1 cellular context compared by ENCODE assay signal in the genomic region with DNA sequence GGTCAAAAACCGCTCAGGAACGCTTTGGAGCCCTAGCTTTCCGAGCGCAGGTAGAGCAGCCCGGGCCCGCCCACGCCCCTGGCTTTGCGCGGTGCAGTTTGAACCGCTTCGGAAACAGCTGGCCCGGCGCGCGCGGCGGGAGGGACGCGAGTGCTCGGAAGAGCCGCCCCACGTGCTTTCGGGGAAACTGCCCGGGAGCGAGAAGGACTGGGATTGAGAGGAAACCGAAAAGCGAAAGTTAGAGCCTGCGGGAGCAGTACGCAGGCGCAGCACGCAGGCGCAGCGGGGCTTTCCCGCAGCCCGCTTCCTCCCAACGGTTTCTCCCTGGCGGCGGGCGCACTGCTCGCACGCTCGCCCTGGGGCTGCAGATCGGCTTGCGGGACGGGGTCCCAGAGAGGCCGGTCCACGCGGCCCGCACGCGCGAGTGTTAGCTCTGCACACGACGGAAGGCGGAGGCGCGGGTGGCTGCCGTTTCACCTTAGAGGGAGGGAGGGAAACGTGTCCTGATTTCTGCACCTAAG.
A peak's percentile ranks its signal among the peaks of the same experiment; 100 is the strongest.
TF ChIP-seq lines count a peak whose summit lies in the region.

No MANE protein-coding gene starts in this region.

TF ChIP-seq in HepG2, 621 proteins besides CTCF, POLR2A, EP300 and RAD21 (continued from another document and continues in another):
- TF ChIP-seq, protein P1, sequence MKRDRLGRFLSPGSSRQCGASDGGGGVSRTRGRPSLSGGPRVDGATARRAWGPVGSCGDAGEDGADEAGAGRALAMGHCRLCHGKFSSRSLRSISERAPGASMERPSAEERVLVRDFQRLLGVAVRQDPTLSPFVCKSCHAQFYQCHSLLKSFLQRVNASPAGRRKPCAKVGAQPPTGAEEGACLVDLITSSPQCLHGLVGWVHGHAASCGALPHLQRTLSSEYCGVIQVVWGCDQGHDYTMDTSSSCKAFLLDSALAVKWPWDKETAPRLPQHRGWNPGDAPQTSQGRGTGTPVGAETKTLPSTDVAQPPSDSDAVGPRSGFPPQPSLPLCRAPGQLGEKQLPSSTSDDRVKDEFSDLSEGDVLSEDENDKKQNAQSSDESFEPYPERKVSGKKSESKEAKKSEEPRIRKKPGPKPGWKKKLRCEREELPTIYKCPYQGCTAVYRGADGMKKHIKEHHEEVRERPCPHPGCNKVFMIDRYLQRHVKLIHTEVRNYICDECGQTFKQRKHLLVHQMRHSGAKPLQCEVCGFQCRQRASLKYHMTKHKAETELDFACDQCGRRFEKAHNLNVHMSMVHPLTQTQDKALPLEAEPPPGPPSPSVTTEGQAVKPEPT (CRISPR knock-in tag; IDR thresholded peaks at IDR 0.05; ENCODE audit: low read depth), result peak; percentile 93; the same call in 1 of the 2 replicates
- TF ChIP-seq SSRP1 (CRISPR knock-in tag; IDR thresholded peaks at IDR 0.05) (peak; percentile 93), PHF5A (CRISPR knock-in tag; IDR thresholded peaks at IDR 0.05; ENCODE audit: low read depth, unreplicated experiment) (peak; percentile 100), ZNF180 (CRISPR knock-in tag; IDR thresholded peaks at IDR 0.05; ENCODE audit: borderline replicate concordance, low read depth) (0 out of 2 replicates have a peak, but pooled peaks have one; percentile 68), FOXP1 (IDR thresholded peaks at IDR 0.05) (no peak), FOXP1 (CRISPR knock-in tag; IDR thresholded peaks at IDR 0.05) (peak; percentile 78), POGZ (CRISPR knock-in tag; IDR thresholded peaks at IDR 0.05) (peak; percentile 100), ZNF564 (CRISPR knock-in tag; IDR thresholded peaks at IDR 0.05) (peak; percentile 99), ZNF383 (CRISPR knock-in tag; IDR thresholded peaks at IDR 0.05; ENCODE audit: borderline replicate concordance) (peak; percentile 29; the same call in 1 of the 2 replicates), MYNN (CRISPR knock-in tag; IDR thresholded peaks at IDR 0.05; ENCODE audit: low read depth) (peak; percentile 98), ATAD3A (CRISPR knock-in tag; IDR thresholded peaks at IDR 0.05) (peak; percentile 84; the same call in 1 of the 2 replicates), TAF1 (CRISPR knock-in tag; IDR thresholded peaks at IDR 0.05) (peak; percentile 99), GATAD2A (CRISPR knock-in tag; IDR thresholded peaks at IDR 0.05) (peak; percentile 98), CC2D1A (CRISPR knock-in tag; IDR thresholded peaks at IDR 0.05) (no peak), GTF2F1 (IDR thresholded peaks at IDR 0.05; ENCODE audit: low read length) (0 out of 2 replicates have a peak, but pooled peaks have one; percentile 45), KLF11 (CRISPR knock-in tag; IDR thresholded peaks at IDR 0.05) (peak; percentile 99), ZSCAN22 (CRISPR knock-in tag; IDR thresholded peaks at IDR 0.05) (no peak; the same call in none of the 2 replicates), ZEB1 (IDR thresholded peaks at IDR 0.05; ENCODE audit: insufficient replicate concordance, low read depth) (peak; percentile 92), U2AF2 (IDR thresholded peaks at IDR 0.05; ENCODE audit: low read depth, low read length) (0 out of 2 replicates have a peak, but pooled peaks have one; percentile 59), ISL2 (CRISPR knock-in tag; IDR thresholded peaks at IDR 0.05) (peak; percentile 97)
- TF ChIP-seq, protein P2, sequence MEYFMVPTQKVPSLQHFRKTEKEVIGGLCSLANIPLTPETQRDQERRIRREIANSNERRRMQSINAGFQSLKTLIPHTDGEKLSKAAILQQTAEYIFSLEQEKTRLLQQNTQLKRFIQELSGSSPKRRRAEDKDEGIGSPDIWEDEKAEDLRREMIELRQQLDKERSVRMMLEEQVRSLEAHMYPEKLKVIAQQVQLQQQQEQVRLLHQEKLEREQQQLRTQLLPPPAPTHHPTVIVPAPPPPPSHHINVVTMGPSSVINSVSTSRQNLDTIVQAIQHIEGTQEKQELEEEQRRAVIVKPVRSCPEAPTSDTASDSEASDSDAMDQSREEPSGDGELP (IDR thresholded peaks at IDR 0.05; ENCODE audit: borderline replicate concordance, low read depth), result peak; percentile 100
- TF ChIP-seq, protein P3, sequence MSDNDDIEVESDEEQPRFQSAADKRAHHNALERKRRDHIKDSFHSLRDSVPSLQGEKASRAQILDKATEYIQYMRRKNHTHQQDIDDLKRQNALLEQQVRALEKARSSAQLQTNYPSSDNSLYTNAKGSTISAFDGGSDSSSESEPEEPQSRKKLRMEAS (IDR thresholded peaks at IDR 0.05), result peak; percentile 100
- TF ChIP-seq, protein P4, sequence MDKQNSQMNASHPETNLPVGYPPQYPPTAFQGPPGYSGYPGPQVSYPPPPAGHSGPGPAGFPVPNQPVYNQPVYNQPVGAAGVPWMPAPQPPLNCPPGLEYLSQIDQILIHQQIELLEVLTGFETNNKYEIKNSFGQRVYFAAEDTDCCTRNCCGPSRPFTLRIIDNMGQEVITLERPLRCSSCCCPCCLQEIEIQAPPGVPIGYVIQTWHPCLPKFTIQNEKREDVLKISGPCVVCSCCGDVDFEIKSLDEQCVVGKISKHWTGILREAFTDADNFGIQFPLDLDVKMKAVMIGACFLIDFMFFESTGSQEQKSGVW (CRISPR knock-in tag; IDR thresholded peaks at IDR 0.05; ENCODE audit: borderline replicate concordance), result no peak; the same call in 1 of the 2 replicates
- TF ChIP-seq, protein P5, sequence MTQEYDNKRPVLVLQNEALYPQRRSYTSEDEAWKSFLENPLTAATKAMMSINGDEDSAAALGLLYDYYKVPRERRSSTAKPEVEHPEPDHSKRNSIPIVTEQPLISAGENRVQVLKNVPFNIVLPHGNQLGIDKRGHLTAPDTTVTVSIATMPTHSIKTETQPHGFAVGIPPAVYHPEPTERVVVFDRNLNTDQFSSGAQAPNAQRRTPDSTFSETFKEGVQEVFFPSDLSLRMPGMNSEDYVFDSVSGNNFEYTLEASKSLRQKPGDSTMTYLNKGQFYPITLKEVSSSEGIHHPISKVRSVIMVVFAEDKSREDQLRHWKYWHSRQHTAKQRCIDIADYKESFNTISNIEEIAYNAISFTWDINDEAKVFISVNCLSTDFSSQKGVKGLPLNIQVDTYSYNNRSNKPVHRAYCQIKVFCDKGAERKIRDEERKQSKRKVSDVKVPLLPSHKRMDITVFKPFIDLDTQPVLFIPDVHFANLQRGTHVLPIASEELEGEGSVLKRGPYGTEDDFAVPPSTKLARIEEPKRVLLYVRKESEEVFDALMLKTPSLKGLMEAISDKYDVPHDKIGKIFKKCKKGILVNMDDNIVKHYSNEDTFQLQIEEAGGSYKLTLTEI (CRISPR knock-in tag; conservative IDR thresholded peaks at IDR 0.05), result peak; percentile 92
- TF ChIP-seq, protein P6, sequence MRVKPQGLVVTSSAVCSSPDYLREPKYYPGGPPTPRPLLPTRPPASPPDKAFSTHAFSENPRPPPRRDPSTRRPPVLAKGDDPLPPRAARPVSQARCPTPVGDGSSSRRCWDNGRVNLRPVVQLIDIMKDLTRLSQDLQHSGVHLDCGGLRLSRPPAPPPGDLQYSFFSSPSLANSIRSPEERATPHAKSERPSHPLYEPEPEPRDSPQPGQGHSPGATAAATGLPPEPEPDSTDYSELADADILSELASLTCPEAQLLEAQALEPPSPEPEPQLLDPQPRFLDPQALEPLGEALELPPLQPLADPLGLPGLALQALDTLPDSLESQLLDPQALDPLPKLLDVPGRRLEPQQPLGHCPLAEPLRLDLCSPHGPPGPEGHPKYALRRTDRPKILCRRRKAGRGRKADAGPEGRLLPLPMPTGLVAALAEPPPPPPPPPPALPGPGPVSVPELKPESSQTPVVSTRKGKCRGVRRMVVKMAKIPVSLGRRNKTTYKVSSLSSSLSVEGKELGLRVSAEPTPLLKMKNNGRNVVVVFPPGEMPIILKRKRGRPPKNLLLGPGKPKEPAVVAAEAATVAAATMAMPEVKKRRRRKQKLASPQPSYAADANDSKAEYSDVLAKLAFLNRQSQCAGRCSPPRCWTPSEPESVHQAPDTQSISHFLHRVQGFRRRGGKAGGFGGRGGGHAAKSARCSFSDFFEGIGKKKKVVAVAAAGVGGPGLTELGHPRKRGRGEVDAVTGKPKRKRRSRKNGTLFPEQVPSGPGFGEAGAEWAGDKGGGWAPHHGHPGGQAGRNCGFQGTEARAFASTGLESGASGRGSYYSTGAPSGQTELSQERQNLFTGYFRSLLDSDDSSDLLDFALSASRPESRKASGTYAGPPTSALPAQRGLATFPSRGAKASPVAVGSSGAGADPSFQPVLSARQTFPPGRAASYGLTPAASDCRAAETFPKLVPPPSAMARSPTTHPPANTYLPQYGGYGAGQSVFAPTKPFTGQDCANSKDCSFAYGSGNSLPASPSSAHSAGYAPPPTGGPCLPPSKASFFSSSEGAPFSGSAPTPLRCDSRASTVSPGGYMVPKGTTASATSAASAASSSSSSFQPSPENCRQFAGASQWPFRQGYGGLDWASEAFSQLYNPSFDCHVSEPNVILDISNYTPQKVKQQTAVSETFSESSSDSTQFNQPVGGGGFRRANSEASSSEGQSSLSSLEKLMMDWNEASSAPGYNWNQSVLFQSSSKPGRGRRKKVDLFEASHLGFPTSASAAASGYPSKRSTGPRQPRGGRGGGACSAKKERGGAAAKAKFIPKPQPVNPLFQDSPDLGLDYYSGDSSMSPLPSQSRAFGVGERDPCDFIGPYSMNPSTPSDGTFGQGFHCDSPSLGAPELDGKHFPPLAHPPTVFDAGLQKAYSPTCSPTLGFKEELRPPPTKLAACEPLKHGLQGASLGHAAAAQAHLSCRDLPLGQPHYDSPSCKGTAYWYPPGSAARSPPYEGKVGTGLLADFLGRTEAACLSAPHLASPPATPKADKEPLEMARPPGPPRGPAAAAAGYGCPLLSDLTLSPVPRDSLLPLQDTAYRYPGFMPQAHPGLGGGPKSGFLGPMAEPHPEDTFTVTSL (CRISPR knock-in tag; IDR thresholded peaks at IDR 0.05; ENCODE audit: borderline replicate concordance), result peak; percentile 95
- TF ChIP-seq, protein P7, sequence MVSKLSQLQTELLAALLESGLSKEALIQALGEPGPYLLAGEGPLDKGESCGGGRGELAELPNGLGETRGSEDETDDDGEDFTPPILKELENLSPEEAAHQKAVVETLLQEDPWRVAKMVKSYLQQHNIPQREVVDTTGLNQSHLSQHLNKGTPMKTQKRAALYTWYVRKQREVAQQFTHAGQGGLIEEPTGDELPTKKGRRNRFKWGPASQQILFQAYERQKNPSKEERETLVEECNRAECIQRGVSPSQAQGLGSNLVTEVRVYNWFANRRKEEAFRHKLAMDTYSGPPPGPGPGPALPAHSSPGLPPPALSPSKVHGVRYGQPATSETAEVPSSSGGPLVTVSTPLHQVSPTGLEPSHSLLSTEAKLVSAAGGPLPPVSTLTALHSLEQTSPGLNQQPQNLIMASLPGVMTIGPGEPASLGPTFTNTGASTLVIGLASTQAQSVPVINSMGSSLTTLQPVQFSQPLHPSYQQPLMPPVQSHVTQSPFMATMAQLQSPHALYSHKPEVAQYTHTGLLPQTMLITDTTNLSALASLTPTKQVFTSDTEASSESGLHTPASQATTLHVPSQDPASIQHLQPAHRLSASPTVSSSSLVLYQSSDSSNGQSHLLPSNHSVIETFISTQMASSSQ (IDR thresholded peaks at IDR 0.05; ENCODE audit: low read depth), result peak; percentile 61; the same call in 1 of the 2 replicates
- TF ChIP-seq, protein P7 (CRISPR knock-in tag; IDR thresholded peaks at IDR 0.05; ENCODE audit: borderline replicate concordance), result peak; percentile 92; the same call in 1 of the 2 replicates
